In the genomic region with DNA sequence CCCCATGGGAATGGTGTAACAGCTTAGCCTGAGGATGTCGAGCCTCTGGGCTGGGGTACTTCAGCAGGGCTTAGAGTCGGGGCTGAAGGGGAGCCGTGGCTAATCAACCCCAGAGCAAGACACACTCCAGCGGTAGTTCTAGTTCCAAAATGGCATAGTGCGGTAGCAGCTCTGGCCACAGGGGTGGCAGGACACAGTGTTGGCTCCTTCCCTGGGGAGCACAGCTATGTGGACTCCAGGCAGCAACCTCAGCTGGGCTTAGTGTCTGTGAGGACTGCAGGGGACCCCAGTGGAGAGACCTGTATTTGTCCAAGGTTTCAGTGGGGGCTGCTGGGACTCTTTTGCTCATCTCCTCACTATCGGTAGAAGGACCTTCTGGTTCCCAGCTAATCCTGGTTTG, we compare ENCODE assay signal across 28 cellular contexts.
"Had no signal": no experiment of that assay in that cellular context is flagged by ENCODE, and none has a peak within 500 bp of the region (broad histone marks: within the 10 kb centered on the region; RNA-seq: fewer than 3 reads in every experiment).

No MANE protein-coding gene starts in this region.

- H3K9me3 Mint-ChIP-seq: neural crest cell had no signal

- H3K9me3 ChIP-seq: mucosa of descending colon, ovary, right lobe of liver, thoracic aorta, tibial nerve, upper lobe of left lung, uterus had no signal

- FAIRE-seq: endometrium, frontal cortex, keratinocyte, small intestine had no signal

- H3K36me3 ChIP-seq: ovary, right lobe of liver, thoracic aorta, tibial nerve, upper lobe of left lung, uterus had no signal

- DNase-seq: cerebellar nuclear complex; cortex of kidney; effector memory CD8-positive, alpha-beta T cell; erythroblast; hypothalamus; immature natural killer cell; mucosa of descending colon; naive B cell; ovary; right lobe of liver; small intestine; stimulated activated CD4-positive, alpha-beta T cell treated with anti-CD3 and anti-CD28 coated beads, Interleukin-12 subunit alpha, Interleukin-12 subunit beta, amount 100 ng/mL, for 4 hours; stimulated activated CD4-positive, alpha-beta T cell treated with anti-CD3 and anti-CD28 coated beads, Interleukin-1b, Interleukin-23, amount 100 ng/mL, for 48 hours; stimulated activated CD4-positive, alpha-beta T cell treated with anti-CD3 and anti-CD28 coated beads, Interleukin-4, amount 100 ng/mL, for 1 hour; stimulated activated CD8-positive, alpha-beta memory T cell treated with anti-CD3 and anti-CD28 coated beads, Interleukin-4, amount 100 ng/mL, for 48 hours; stimulated activated naive CD4-positive, alpha-beta T cell treated with Interleukin-2 at 50 U/mL for 16 hours; upper lobe of left lung; uterus had no signal

- H3K4me3 ChIP-seq: lung, mucosa of descending colon, ovary, right lobe of liver, thoracic aorta, tibial nerve, upper lobe of left lung, uterus had no signal

- H3K4me1 Mint-ChIP-seq: immature natural killer cell, memory B cell, naive B cell, neural crest cell had no signal

- H3K4me3 Mint-ChIP-seq: effector memory CD8-positive, alpha-beta T cell; immature natural killer cell; memory B cell; naive B cell; natural killer cell treated with Interleukin-12 subunit alpha and Interleukin-12 subunit beta and Interleukin-15 and Interleukin-18, amount 100 ng/mL, for 72 hours; neural crest cell had no signal

- H3K27ac Mint-ChIP-seq: effector memory CD8-positive, alpha-beta T cell; immature natural killer cell; memory B cell; naive B cell; natural killer cell treated with Interleukin-12 subunit alpha and Interleukin-12 subunit beta and Interleukin-15 and Interleukin-18, amount 100 ng/mL, for 72 hours had no signal

- H3K27me3 Mint-ChIP-seq: effector memory CD8-positive, alpha-beta T cell; memory B cell; naive B cell; natural killer cell treated with Interleukin-12 subunit alpha and Interleukin-12 subunit beta and Interleukin-15 and Interleukin-18, amount 100 ng/mL, for 72 hours had no signal

- ATAC-seq: effector memory CD8-positive, alpha-beta T cell; left lobe of liver; mucosa of descending colon; natural killer cell treated with Interleukin-12 subunit alpha and Interleukin-12 subunit beta and Interleukin-15 and Interleukin-18, amount 100 ng/mL, for 72 hours had no signal

- H3K36me3 Mint-ChIP-seq: immature natural killer cell; memory B cell; naive B cell; natural killer cell treated with Interleukin-12 subunit alpha and Interleukin-12 subunit beta and Interleukin-15 and Interleukin-18, amount 100 ng/mL, for 72 hours had no signal

- H3K27me3 ChIP-seq: ovary, right lobe of liver, tibial nerve, upper lobe of left lung, uterus had no signal

- H3K4me1 ChIP-seq: right lobe of liver, tibial nerve, upper lobe of left lung, uterus had no signal

- H3K27ac ChIP-seq: ovary, right lobe of liver, thoracic aorta, tibial nerve, upper lobe of left lung, uterus had no signal
